In the genomic region with DNA sequence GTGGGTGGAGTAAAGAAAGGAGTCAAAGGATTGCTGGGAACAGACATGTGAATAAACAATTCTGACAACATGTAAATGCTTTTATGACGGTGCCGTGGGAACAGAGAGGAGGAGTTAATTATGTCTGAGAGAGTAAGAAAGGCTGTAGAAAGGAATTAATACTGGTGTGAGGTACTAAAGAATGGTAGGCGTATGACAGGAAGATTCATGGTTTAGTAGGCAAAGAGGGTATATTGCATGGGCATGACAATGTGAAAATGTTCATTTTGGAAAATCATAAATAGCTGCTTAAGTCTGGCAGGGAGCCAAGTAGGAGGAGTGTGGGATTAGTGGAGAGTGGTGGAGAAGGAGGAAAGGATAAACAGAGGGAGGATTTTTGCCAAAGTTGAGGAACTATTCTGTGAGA, we compare ENCODE assay signal across 1 cellular context.
TF ChIP-seq lines count a peak whose summit lies in the region.

No MANE protein-coding gene starts in this region.

TF ChIP-seq in SK-N-SH treated with all-trans-retinoic acid at 6 μM for 48 hours, 23 proteins besides CTCF, POLR2A, EP300 and RAD21 (continued from another document):
- TF ChIP-seq ISL1 (CRISPR knock-in tag; IDR thresholded peaks at IDR 0.05): no peak
